In genomic region chr2:130883520-130883919, GRCh38 we compare ENCODE assay signal across 21 cellular contexts. TPM values are rescaled to one million over a fixed set of nuclear protein-coding genes. Genes with fewer than 3 reads are reported as not detected.
"Had no signal": no experiment of that assay in that cellular context is flagged by ENCODE, and none has a peak within 500 bp of the region (broad histone marks: within the 10 kb centered on the region; RNA-seq: fewer than 3 reads in every experiment).

No MANE protein-coding gene starts in this region.

- H3K4me3 Mint-ChIP-seq: activated CD4-positive, alpha-beta memory T cell treated with anti-CD3 and anti-CD28 coated beads, Interleukin-2, amount 10 ng/mL, durations not matched to agents 7 days and 5 days; activated CD4-positive, alpha-beta T cell treated with anti-CD3 and anti-CD28 coated beads for 36 hours; activated naive CD8-positive, alpha-beta T cell; activated T-cell treated with anti-CD3 and anti-CD28 coated beads, Interleukin-2, amount 50 U/mL, for 72 hours; T-cell had no signal

- H3K36me3 ChIP-seq: brain microvascular endothelial cell had no signal

- H3K27ac Mint-ChIP-seq: activated CD4-positive, alpha-beta memory T cell treated with anti-CD3 and anti-CD28 coated beads, Interleukin-2, amount 10 ng/mL, durations not matched to agents 7 days and 5 days; activated CD4-positive, alpha-beta T cell treated with anti-CD3 and anti-CD28 coated beads for 36 hours; activated naive CD8-positive, alpha-beta T cell; activated T-cell treated with anti-CD3 and anti-CD28 coated beads, Interleukin-2, amount 50 U/mL, for 72 hours; T-cell had no signal

- H3K27ac ChIP-seq: brain microvascular endothelial cell had no signal

- DNase-seq: activated CD4-positive, alpha-beta memory T cell treated with anti-CD3 and anti-CD28 coated beads, Interleukin-2, amount 10 ng/mL, durations not matched to agents 7 days and 5 days; activated CD4-positive, alpha-beta T cell treated with anti-CD3 and anti-CD28 coated beads for 36 hours; activated CD4-positive, alpha-beta T cell treated with anti-CD3 and anti-CD28 coated beads, Interleukin-2, amount 50 U/mL, for 1 hour; activated CD8-positive, alpha-beta memory T cell treated with anti-CD3 and anti-CD28 coated beads, Interleukin-2, amount 50 U/mL, for 4 hours; activated naive CD4-positive, alpha-beta T cell treated with Interleukin-2 at 50 U/mL for 16 hours; activated T-cell treated with anti-CD3 and anti-CD28 coated beads, Interleukin-2, amount 50 U/mL, for 72 hours; brain microvascular endothelial cell; Karpas-422; NCI-H1105 treated with DMSO at 0.1 percent for 48 hours; NCI-H1436 treated with DMSO at 0.1 percent for 48 hours; NCI-H187; NCI-H2081; NCI-H510A treated with DMSO at 0.1 percent for 48 hours; NCI-H69; NK-92 treated with Interleukin-12 subunit alpha and Interleukin-12 subunit beta, amount 100 ng/mL, for 24 hours; OCI-M1; SHP77 treated with DMSO at 0.1 percent for 48 hours; T-cell had no signal

- H3K9me3 Mint-ChIP-seq: activated CD4-positive, alpha-beta memory T cell treated with anti-CD3 and anti-CD28 coated beads, Interleukin-2, amount 10 ng/mL, durations not matched to agents 7 days and 5 days; activated T-cell treated with anti-CD3 and anti-CD28 coated beads, Interleukin-2, amount 50 U/mL, for 72 hours; T-cell had no signal

- ATAC-seq: activated CD4-positive, alpha-beta T cell treated with anti-CD3 and anti-CD28 coated beads for 36 hours; activated T-cell treated with anti-CD3 and anti-CD28 coated beads, Interleukin-2, amount 50 U/mL, for 72 hours; Panc1; T-cell had no signal

- H3K4me1 Mint-ChIP-seq: activated CD4-positive, alpha-beta memory T cell treated with anti-CD3 and anti-CD28 coated beads, Interleukin-2, amount 10 ng/mL, durations not matched to agents 7 days and 5 days; activated CD4-positive, alpha-beta T cell treated with anti-CD3 and anti-CD28 coated beads for 36 hours; T-cell had no signal

- H3K27me3 ChIP-seq: brain microvascular endothelial cell had no signal

- H3K36me3 Mint-ChIP-seq: activated naive CD8-positive, alpha-beta T cell; T-cell had no signal

RNA-seq across cellular contexts. Expression of gene ARHGEF4, which starts 46.8 kb away (rescaled TPM):
- total RNA-seq: T-helper 2 cell treated with Interferon-gamma antibody and Interleukin-4, amounts not matched to agents 100 ng/mL and 5 ng/mL, for 36 hours had no signal
